Comparison of ENCODE assay signal across 15 cellular contexts in genomic region chr10:132546567-132547420, GRCh38. TPM values are rescaled to one million over a fixed set of nuclear protein-coding genes. Genes with fewer than 3 reads are reported as not detected.
DNase-seq lines count a peak whose midpoint lies in the region; ATAC-seq, FAIRE-seq and TF ChIP-seq lines count a peak whose summit lies in the region.
"Had no signal": no experiment of that assay in that cellular context is flagged by ENCODE, and none has a peak within 500 bp of the region (broad histone marks: within the 10 kb centered on the region; RNA-seq: fewer than 3 reads in every experiment).

No MANE protein-coding gene starts in this region.

- no peak overlapping the region for H4K5ac ChIP-seq in H9 (ENCODE audit: insufficient read length, low read depth, low read length)

- no peak overlapping the region for H4K91ac ChIP-seq in neuronal stem cell (ENCODE audit: low read depth, low read length, poor library complexity)
- H4K91ac ChIP-seq in H9 (ENCODE audit: insufficient read length, low read depth, low read length) = no peak overlapping the region

- no peak overlapping the region for H3K56ac ChIP-seq in H9 (ENCODE audit: insufficient read length, low read depth, low read length)

- no peak overlapping the region for H2AFZ ChIP-seq in K562 (ENCODE audit: low read depth, low read length)
- no peak overlapping the region for H2AFZ ChIP-seq in neuronal stem cell (ENCODE audit: low read length)
- H2AFZ ChIP-seq in H9 (ENCODE audit: low read length) = no peak overlapping the region
- no peak overlapping the region for H2AFZ ChIP-seq in OCI-LY7 (ENCODE audit: low read length)

- H3K4me3 Mint-ChIP-seq in H9 = no peak overlapping the region
- H3K4me3 Mint-ChIP-seq: activated CD8-positive, alpha-beta memory T cell treated with anti-CD3 and anti-CD28 coated beads, Interleukin-2, amount 10 ng/mL, durations not matched to agents 7 days and 5 days; central memory CD8-positive, alpha-beta T cell had no signal

- H4K20me1 ChIP-seq in K562 (replicated peaks; ENCODE audit: control insufficient read depth, insufficient read depth, low read length) (no peaks in the 10 kb centered on the region; the same call in 1 of the 2 replicates), H9 (ENCODE audit: control insufficient read depth, insufficient read depth, insufficient read length) (no peaks in the 10 kb centered on the region), OCI-LY7 (ENCODE audit: insufficient read depth, low read length) (no peaks in the 10 kb centered on the region)

- peaks cover 0 to 2% (median 0%) of the 10 kb centered on the region in 3 experiments; a peak in 2 of 7 replicates for H3K36me3 Mint-ChIP-seq in H9 (ENCODE audit: insufficient read depth in 1 of 3, low read depth in 3 of 3)
- H3K36me3 Mint-ChIP-seq: activated CD8-positive, alpha-beta memory T cell treated with anti-CD3 and anti-CD28 coated beads, Interleukin-2, amount 10 ng/mL, durations not matched to agents 7 days and 5 days had no signal

- TF ChIP-seq EP300 in Ishikawa (IDR thresholded peaks at IDR 0.05; ENCODE audit: borderline replicate concordance) = peak; percentile 72
- TF ChIP-seq EP300 in K562 (IDR thresholded peaks at IDR 0.05; ENCODE audit: low read length) = no peak

- TF ChIP-seq POLR2A in K562 (conservative IDR thresholded peaks at IDR 0.05) = no peak

- H3K4ac ChIP-seq in neuronal stem cell (ENCODE audit: low read length) (no peak overlapping the region), H9 (ENCODE audit: low read depth, low read length) (no peak overlapping the region)

- H3K18ac ChIP-seq in neuronal stem cell (ENCODE audit: low read length) (peak overlapping the region; percentile 76), H9 (ENCODE audit: insufficient read length, low read depth, low read length) (no peak overlapping the region)

- BruUV-seq in K562 (replicated peaks; lab: Mats Ljungman, UMichigan) (no TSS peak), OCI-LY7 (replicated peaks; lab: Mats Ljungman, UMichigan) (no TSS peak)

- no peak overlapping the region for H3K4me2 ChIP-seq in K562 (ENCODE audit: insufficient read depth, low read length)
- no peak overlapping the region for H3K4me2 ChIP-seq in neuronal stem cell (ENCODE audit: insufficient read depth, low read length, poor library complexity, severe bottlenecking)
- H3K4me2 ChIP-seq in H9 (ENCODE audit: insufficient read depth, insufficient read length, low read length) = no peak overlapping the region
- H3K4me2 ChIP-seq in OCI-LY7 (ENCODE audit: low read length) = no peak overlapping the region; the same call in 1 of the 2 replicates

- intact Hi-C loops in K562 (cut with micrococcal nuclease) = no loop called here
- intact Hi-C loops in OCI-LY7 (cut with micrococcal nuclease; ENCODE audit: unreplicated experiment) = no loop called here

- 74% methylated on average over 20 of the region's 26 CpGs for WGBS in K562 (ENCODE audit: insufficient coverage, low coverage, missing lambda C conversion rate)
- WGBS in neuronal stem cell (ENCODE audit: extremely low coverage in 2 of 2, insufficient read length in 2 of 2, insufficient replicate concordance in 1 of 2), 2 donors = no CpG with 5 or more reads among the region's 26 CpGs
- no CpG with 5 or more reads among the region's 26 CpGs for WGBS in H9 (ENCODE audit: extremely low coverage, insufficient read length, low lambda C conversion rate)

- no peak overlapping the region for H3T11ph ChIP-seq in H9 (ENCODE audit: low read length)

- no peak for FAIRE-seq in K562 (lab: Jason Lieb, UNC)
- FAIRE-seq: GM19239 had no signal

- no peak overlapping the region for H2BK12ac ChIP-seq in neuronal stem cell (ENCODE audit: low read length)
- no peak overlapping the region for H2BK12ac ChIP-seq in H9 (ENCODE audit: insufficient read length, low read depth, low read length)

- no peak overlapping the region for H3K4me3 ChIP-seq in K562
- no peak overlapping the region for H3K4me3 ChIP-seq in neuronal stem cell (ENCODE audit: low read length in 2 of 2)
- H3K4me3 ChIP-seq in OCI-LY7 (ENCODE audit: low read depth, low read length, poor library complexity, severe bottlenecking) = no peak overlapping the region
- H3K4me3 ChIP-seq: gastroesophageal sphincter, SJSA1, vagina had no signal

- H3K4me1 Mint-ChIP-seq in H9 = peaks cover 8 to 22% of the 10 kb centered on the region in 2 experiments

- H3K14ac ChIP-seq in neuronal stem cell (ENCODE audit: low read length) (peak overlapping the region; percentile 71), H9 (ENCODE audit: insufficient read depth, low read length) (no peak overlapping the region; the same call in 1 of the 2 replicates)

- H3K36me3 ChIP-seq in K562 (ENCODE audit: control insufficient read depth, insufficient read depth, low read length) = no peaks in the 10 kb centered on the region
- H3K36me3 ChIP-seq in neuronal stem cell (replicated peaks in 1 of 2; ENCODE audit: control insufficient read depth in 2 of 2, insufficient read depth in 2 of 2, low read length in 2 of 2) = no peaks in the 10 kb centered on the region
- H3K36me3 ChIP-seq in OCI-LY7 (ENCODE audit: insufficient read depth, low read length) = no peaks in the 10 kb centered on the region
- H3K36me3 ChIP-seq: gastroesophageal sphincter, SJSA1, vagina had no signal

- H4K8ac ChIP-seq in neuronal stem cell (ENCODE audit: low read depth, low read length) (no peak overlapping the region), H9 (replicated peaks; ENCODE audit: insufficient read length, low read depth, low read length) (no peak overlapping the region)

- H2BK120ac ChIP-seq in neuronal stem cell (ENCODE audit: low read depth, low read length) = no peak overlapping the region
- no peak overlapping the region for H2BK120ac ChIP-seq in H9 (ENCODE audit: low read depth, low read length, poor library complexity, severe bottlenecking)

- H3K4me1 ChIP-seq in K562 (replicated peaks in 1 of 2; ENCODE audit: control insufficient read depth in 2 of 2, insufficient read depth in 2 of 2, low read length in 2 of 2) = peaks cover 10 to 74% of the 10 kb centered on the region in 2 experiments
- H3K4me1 ChIP-seq in neuronal stem cell (ENCODE audit: control insufficient read depth in 2 of 2, insufficient read depth in 1 of 2, low read depth in 1 of 2, low read length in 2 of 2) = no peaks in the 10 kb centered on the region
- no peaks in the 10 kb centered on the region for H3K4me1 ChIP-seq in H9 (ENCODE audit: insufficient read depth, low read length)
- H3K4me1 ChIP-seq in OCI-LY7 (ENCODE audit: insufficient read depth, low read length, poor library complexity, severe bottlenecking) = peaks cover 61% of the 10 kb centered on the region
- H3K4me1 ChIP-seq: SJSA1 had no signal

- H3K79me2 ChIP-seq in K562 (ENCODE audit: control insufficient read depth, insufficient read depth, low read length) (peaks cover 25% of the 10 kb centered on the region; the same call in 2 of the 3 replicates), H9 (ENCODE audit: insufficient read depth, low read length) (peaks cover 2% of the 10 kb centered on the region; the same call in 1 of the 2 replicates), OCI-LY7 (ENCODE audit: insufficient read depth, low read depth, low read length) (no peaks in the 10 kb centered on the region)

- H3K9me2 ChIP-seq in OCI-LY7 (ENCODE audit: insufficient read depth, low read length) = no peaks in the 10 kb centered on the region

- H3K27me3 ChIP-seq in K562 (ENCODE audit: control insufficient read depth in 2 of 2, insufficient read depth in 2 of 2, low read length in 2 of 2) (no peaks in the 10 kb centered on the region), neuronal stem cell (ENCODE audit: control insufficient read depth in 3 of 3, insufficient read depth in 3 of 3, low read depth in 1 of 3, low read length in 3 of 3) (no peaks in the 10 kb centered on the region), H9 (ENCODE audit: insufficient read depth, low read length) (no peaks in the 10 kb centered on the region)
- H3K27me3 ChIP-seq: gastroesophageal sphincter, SJSA1, vagina had no signal

- H3K9me3 ChIP-seq in K562 (replicated peaks; ENCODE audit: control insufficient read depth, insufficient read depth, low read depth, low read length) = no peaks in the 10 kb centered on the region
- no peaks in the 10 kb centered on the region for H3K9me3 ChIP-seq in neuronal stem cell (replicated peaks in 1 of 2; ENCODE audit: control insufficient read depth in 2 of 2, insufficient read depth in 1 of 2, low read depth in 1 of 2, low read length in 2 of 2)
- H3K9me3 ChIP-seq in H9 (ENCODE audit: control insufficient read depth, low read depth, low read length) = no peaks in the 10 kb centered on the region
- H3K9me3 ChIP-seq in OCI-LY7 (ENCODE audit: low read length) = no peaks in the 10 kb centered on the region
- H3K9me3 ChIP-seq: gastroesophageal sphincter, SJSA1, vagina had no signal

- no peaks in the 10 kb centered on the region for H3K23me2 ChIP-seq in H9 (ENCODE audit: insufficient read length, low read depth, low read length, poor library complexity, severe bottlenecking)

- H3K9me3 Mint-ChIP-seq in H9 = no peaks in the 10 kb centered on the region
- H3K9me3 Mint-ChIP-seq: central memory CD8-positive, alpha-beta T cell had no signal

- DNase-seq in DMS153 (lab: John Stamatoyannopoulos, UW) (peak; percentile 71), K562 (ENCODE audit: extremely low read depth in 1 of 4, low spot score in 3 of 4) (no peak), neuronal stem cell (ENCODE audit: low spot score) (no peak), H9 (no peak), OCI-LY7 (ENCODE audit: low spot score) (no peak)
- DNase-seq: activated CD8-positive, alpha-beta memory T cell treated with anti-CD3 and anti-CD28 coated beads, Interleukin-2, amount 10 ng/mL, durations not matched to agents 7 days and 5 days; MM.1S had no signal

- no peak overlapping the region for H2BK5ac ChIP-seq in neuronal stem cell (ENCODE audit: low read length)
- H2BK5ac ChIP-seq in H9 (ENCODE audit: insufficient read length, low read length) = no peak overlapping the region

- H3K27ac Mint-ChIP-seq in H9 = no peak overlapping the region
- H3K27ac Mint-ChIP-seq: activated CD8-positive, alpha-beta memory T cell treated with anti-CD3 and anti-CD28 coated beads, Interleukin-2, amount 10 ng/mL, durations not matched to agents 7 days and 5 days had no signal

- TF ChIP-seq RAD21 in Ishikawa (IDR thresholded peaks at IDR 0.05; ENCODE audit: low read depth) = peak; percentile 29; the same call in 1 of the 2 replicates
- TF ChIP-seq RAD21 in K562 (CRISPR knock-in tag; conservative IDR thresholded peaks at IDR 0.05 in 1 of 2, IDR thresholded peaks at IDR 0.05 in 1 of 2) = no peak

- H2BK15ac ChIP-seq in neuronal stem cell (ENCODE audit: low read length) = no peak overlapping the region
- no peak overlapping the region for H2BK15ac ChIP-seq in H9 (ENCODE audit: low read depth, low read length)

- no peaks in the 10 kb centered on the region; the same call in none of the 2 replicates for H3K27me3 Mint-ChIP-seq in H9 (ENCODE audit: low read depth)
- H3K27me3 Mint-ChIP-seq: activated CD8-positive, alpha-beta memory T cell treated with anti-CD3 and anti-CD28 coated beads, Interleukin-2, amount 10 ng/mL, durations not matched to agents 7 days and 5 days; central memory CD8-positive, alpha-beta T cell had no signal

- CTCF ChIA-PET in K562 (lab: Yijun Ruan, JAX; ENCODE audit: low intra/inter-chr PET ratio) = no interaction called here
- CTCF ChIA-PET in OCI-LY7 (lab: Charles Lee; ENCODE audit: unreplicated experiment) = no interaction called here

- POLR2A ChIA-PET in K562 (lab: Yijun Ruan, JAX) = no interaction called here
- POLR2A ChIA-PET in OCI-LY7 (lab: Charles Lee) = no interaction called here

- peak overlapping the region; percentile 70 for H2AK5ac ChIP-seq in neuronal stem cell (ENCODE audit: low read depth, low read length)
- no peak overlapping the region for H2AK5ac ChIP-seq in H9 (ENCODE audit: insufficient read length, low read length)

- no peak for ATAC-seq in K562
- ATAC-seq in HG03571 (IDR thresholded peaks at IDR 0.05; ENCODE audit: unreplicated experiment) = no peak
- no peak for ATAC-seq in GM18858 (IDR thresholded peaks at IDR 0.05; ENCODE audit: unreplicated experiment)
- ATAC-seq: activated CD8-positive, alpha-beta memory T cell treated with anti-CD3 and anti-CD28 coated beads, Interleukin-2, amount 10 ng/mL, durations not matched to agents 7 days and 5 days; gastroesophageal sphincter had no signal

- peak overlapping the region; percentile 65 for H3K23ac ChIP-seq in neuronal stem cell (ENCODE audit: low read depth, low read length, poor library complexity)
- H3K23ac ChIP-seq in H9 (ENCODE audit: insufficient read length, low read depth, low read length) = no peak overlapping the region

- H3K27ac ChIP-seq in K562 (ENCODE audit: extremely low read depth, low read depth, low read length) (no peak overlapping the region), neuronal stem cell (replicated peaks; ENCODE audit: low read length) (no peak overlapping the region), H9 (ENCODE audit: insufficient read length, low read depth, low read length) (no peak overlapping the region), OCI-LY7 (ENCODE audit: low read depth, low read length, poor library complexity, severe bottlenecking) (no peak overlapping the region)
- H3K27ac ChIP-seq: SJSA1, vagina had no signal

- H3K79me1 ChIP-seq in neuronal stem cell (ENCODE audit: low read depth, low read length) (peaks cover 10% of the 10 kb centered on the region), H9 (ENCODE audit: insufficient read depth, low read depth, low read length, poor library complexity, severe bottlenecking) (no peaks in the 10 kb centered on the region)

- TF ChIP-seq CTCF in K562 (IDR thresholded peaks at IDR 0.05 in 2 of 3, conservative IDR thresholded peaks at IDR 0.05 in 1 of 3; ENCODE audit: insufficient read depth in 2 of 3, low read depth in 1 of 3, low read length in 3 of 3) (no peak), H9 (conservative IDR thresholded peaks at IDR 0.05) (no peak), OCI-LY7 (conservative IDR thresholded peaks at IDR 0.05; ENCODE audit: low read length) (no peak)

- H2BK20ac ChIP-seq in H9 (ENCODE audit: low read depth, low read length, poor library complexity, severe bottlenecking) = no peak overlapping the region

- H3K9me1 ChIP-seq in K562 (ENCODE audit: control insufficient read depth, insufficient read depth, low read length) = no peaks in the 10 kb centered on the region

- in situ Hi-C loops in K562 (cut with MboI) = no loop called here

- H3K9ac ChIP-seq in K562 (ENCODE audit: insufficient read depth in 1 of 2, low read depth in 2 of 2, low read length in 2 of 2) (peak overlapping the region in 1 of 2 experiments; percentile 35; a peak in 1 of 4 replicates), neuronal stem cell (ENCODE audit: low read depth, low read length, poor library complexity) (no peak overlapping the region), H9 (ENCODE audit: extremely low read depth, insufficient read length, low read length) (no peak overlapping the region)

RNA-seq across cellular contexts. Expression of gene INPP5A, which starts 9.2 kb away (rescaled TPM):
- 19.4 and 30.3 TPM in 2 replicates for total RNA-seq in K562 (2011; cell fraction: chromatin; rRNA removed; ENCODE audit: low replicate concordance)
- 11.8 and 18.4 TPM in 2 replicates for total RNA-seq in K562 (2011; cell fraction: nucleolus; rRNA removed)
- 9.5 and 13.8 TPM in 2 replicates for total RNA-seq in K562 (2011; cell fraction: nucleoplasm; rRNA removed)
- total RNA-seq in K562 (2014; rRNA removed) = 8.8 TPM in 2 replicates
- total RNA-seq in K562 (2014; rRNA removed; fragmentation: Illumina TruSeq; extraction: Trizol) = 8.6 and 9.4 TPM in 2 replicates
- total RNA-seq in K562 (2015; rRNA removed; fragmentation: Illumina TruSeq; extraction: Trizol) = 9.0 TPM in 2 replicates
- 10.1 and 11.6 TPM in 2 replicates for total RNA-seq in K562 (2021)
- 7.2 and 8.4 TPM in 2 replicates for polyA plus RNA-seq in K562 (2011; rRNA removed)
- 6.2 and 7.7 TPM in 2 replicates for polyA plus RNA-seq in K562 (2011; cell fraction: cytosol; rRNA removed)
- 8.2 and 10.5 TPM in 2 replicates for polyA plus RNA-seq in K562 (2011; cell fraction: nucleus; rRNA removed)
- 8.3 and 11.6 TPM in 2 replicates for polyA plus RNA-seq in K562 (2012)
- 6.5 and 7.7 TPM in 2 replicates for polyA plus RNA-seq in K562 (2014; fragmentation: Illumina TruSeq; extraction: Trizol)
- polyA plus RNA-seq in K562 (2014; fragmentation: Nextera tagmentation; extraction: Ambion mirVana) = 1 to 10 TPM in 1 of 2 experiments, under 1 TPM in 1; 0.66 to 1.1 TPM
- 6.9 and 7.5 TPM in 2 replicates for polyA plus RNA-seq in K562 (2014; rRNA removed)
- 11.0 and 11.2 TPM in 2 replicates for polyA minus RNA-seq in K562 (2011; rRNA and poly(A)+ RNA removed)
- 7.9 and 8.2 TPM in 2 replicates for polyA minus RNA-seq in K562 (2011; cell fraction: cytosol; rRNA and poly(A)+ RNA removed)
- polyA minus RNA-seq in K562 (2011; cell fraction: nucleus; rRNA and poly(A)+ RNA removed) = 11.3 and 16.6 TPM in 2 replicates
- polyA plus RNA-seq in neuronal stem cell (2013, experiment 1 of 2) = 13.4 TPM
- polyA plus RNA-seq in neuronal stem cell (2013, experiment 2 of 2) = 13.7 TPM
- total RNA-seq in H9 (2021) = 17.7 and 19.1 TPM in 2 replicates
- 11.0 and 14.5 TPM in 2 replicates for total RNA-seq in OCI-LY7 (2014; rRNA removed; shearing (Covaris generic))
- 15.7 and 18.4 TPM in 2 replicates for total RNA-seq in OCI-LY7 (2022)
